ENCODE assay signal across 18 cellular contexts in the genomic region with DNA sequence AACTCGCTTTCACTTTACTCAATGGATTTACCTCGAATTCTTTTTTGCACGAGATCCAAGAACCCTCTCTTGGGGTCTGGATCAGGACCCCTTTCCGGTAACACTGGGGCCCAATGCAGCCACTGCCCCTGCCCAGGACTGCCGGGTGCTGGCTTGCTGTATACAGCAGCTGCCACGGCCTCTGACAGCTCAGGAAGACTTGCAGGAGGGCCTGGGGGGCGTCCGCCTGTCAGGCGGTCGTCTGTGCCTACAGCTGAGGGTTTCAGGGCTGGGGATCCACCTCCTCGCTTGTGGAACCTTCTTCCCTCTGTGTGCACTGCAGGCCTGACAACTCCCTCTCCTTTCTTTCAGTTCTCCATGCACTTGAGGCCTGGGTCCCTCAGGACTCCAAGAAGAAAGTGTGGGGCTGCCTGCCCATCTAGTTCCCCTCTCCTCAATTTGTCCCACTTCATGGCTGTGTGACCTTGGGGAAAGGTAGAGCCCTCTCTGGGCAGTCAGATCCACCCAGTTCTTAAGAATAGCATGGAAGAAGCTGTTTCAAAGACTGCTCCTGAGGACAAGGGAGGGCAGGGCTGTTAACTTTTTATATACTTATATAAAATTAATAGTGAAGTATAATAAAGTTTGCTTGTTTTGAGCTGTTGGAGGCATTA.
DNase-seq lines count a peak whose midpoint lies in the region; ATAC-seq, FAIRE-seq and TF ChIP-seq lines count a peak whose summit lies in the region.
"Had no signal": no experiment of that assay in that cellular context is flagged by ENCODE, and none has a peak within 500 bp of the region (broad histone marks: within the 10 kb centered on the region; RNA-seq: fewer than 3 reads in every experiment).

No MANE protein-coding gene starts in this region.

- peaks cover 9% of the 10 kb centered on the region for H3K36me3 Mint-ChIP-seq in WTC11
- H3K36me3 Mint-ChIP-seq: CD14-positive monocyte; CD4-positive, alpha-beta memory T cell had no signal

- TF ChIP-seq EP300 in HepG2 (IDR thresholded peaks at IDR 0.05; ENCODE audit: low read depth in 2 of 2, low read length in 2 of 2) (no peak), HepG2 (CRISPR knock-in tag; IDR thresholded peaks at IDR 0.05; ENCODE audit: borderline replicate concordance) (no peak)

- H4K20me1 ChIP-seq in HepG2 (ENCODE audit: insufficient read depth, low read length): no peaks in the 10 kb centered on the region
- H4K20me1 ChIP-seq: BLaER1 had no signal

- H3K27me3 ChIP-seq in HepG2 (ENCODE audit: control insufficient read depth in 1 of 2, insufficient read depth in 2 of 2, low read length in 2 of 2) (no peaks in the 10 kb centered on the region), right lobe of liver (no peaks in the 10 kb centered on the region), mucosa of rectum (ENCODE audit: control insufficient read depth in 2 of 2, insufficient read depth in 2 of 2, low read length in 2 of 2) (no peaks in the 10 kb centered on the region), upper lobe of right lung (no peaks in the 10 kb centered on the region), lower lobe of right lung (ENCODE audit: low read depth) (no peaks in the 10 kb centered on the region), spleen (replicated peaks in 1 of 7) (no peaks in the 10 kb centered on the region)
- H3K27me3 ChIP-seq: BLaER1 had no signal

- no TSS peak for BruUV-seq in HepG2 (replicated peaks; lab: Mats Ljungman, UMichigan)

- H3K4me3 ChIP-seq in HepG2 (replicated peaks in 1 of 3; ENCODE audit: insufficient read depth in 1 of 3, low read depth in 2 of 3, low read length in 3 of 3) (no peak overlapping the region), right lobe of liver (no peak overlapping the region), mucosa of rectum (ENCODE audit: low read length in 2 of 2) (no peak overlapping the region), upper lobe of right lung (no peak overlapping the region), lower lobe of right lung (no peak overlapping the region), spleen (no peak overlapping the region)
- H3K4me3 ChIP-seq: BLaER1 had no signal

- CTCF ChIA-PET in HepG2 (lab: Yijun Ruan, JAX; ENCODE audit: low intra/inter-chr PET ratio, low total read pairs): no interaction called here
- CTCF ChIA-PET in WTC11 (lab: Charles Lee): no interaction called here

- POLR2A ChIA-PET in HepG2 (lab: Yijun Ruan, JAX): no interaction called here
- POLR2A ChIA-PET in WTC11 (lab: Charles Lee): no interaction called here

- no peak for DNase-seq in HepG2 (ENCODE audit: low spot score)
- no peak for DNase-seq in right lobe of liver
- peak; percentile 8 for DNase-seq in WTC11 (ENCODE audit: low spot score)
- DNase-seq in upper lobe of right lung: peak; percentile 48
- DNase-seq in lower lobe of right lung: no peak
- DNase-seq in spleen: no peak
- no peak for DNase-seq in NCI-H2227 (lab: John Stamatoyannopoulos, UW; ENCODE audit: unreplicated experiment)
- DNase-seq: 8988T; Calu3; CD4-positive, alpha-beta memory T cell; DMS79 treated with DMSO at 0.1 percent for 48 hours; GF-D8; GOT3; H7 had no signal

- peaks cover 38% of the 10 kb centered on the region for H3K4me1 ChIP-seq in HepG2 (ENCODE audit: insufficient read depth, low read length)
- peaks cover 0 to 16% (median 7%) of the 10 kb centered on the region in 4 donors for H3K4me1 ChIP-seq in right lobe of liver
- peaks cover 10 to 23% of the 10 kb centered on the region in 2 donors for H3K4me1 ChIP-seq in mucosa of rectum (ENCODE audit: control insufficient read depth in 2 of 2, insufficient read depth in 2 of 2, low read length in 2 of 2)
- no peaks in the 10 kb centered on the region for H3K4me1 ChIP-seq in upper lobe of right lung
- H3K4me1 ChIP-seq in lower lobe of right lung: no peaks in the 10 kb centered on the region
- H3K4me1 ChIP-seq in spleen: no peaks in the 10 kb centered on the region
- H3K4me1 ChIP-seq: BLaER1 had no signal

- H3K9me3 Mint-ChIP-seq in WTC11: peaks cover 22% of the 10 kb centered on the region

- no peak for FAIRE-seq in HepG2 (lab: Jason Lieb, UNC)

- H3K27ac ChIP-seq in HepG2 (ENCODE audit: extremely low read length, insufficient read depth, low read length) (no peak overlapping the region), right lobe of liver (no peak overlapping the region), mucosa of rectum (ENCODE audit: low read depth in 2 of 2, low read length in 2 of 2) (peak overlapping the region; percentile 46 to 81), upper lobe of right lung (no peak overlapping the region), lower lobe of right lung (no peak overlapping the region), spleen (no peak overlapping the region)
- H3K27ac ChIP-seq: BLaER1 had no signal

- H2AFZ ChIP-seq in HepG2 (ENCODE audit: low read length): no peak overlapping the region

- TF ChIP-seq RAD21 in HepG2 (CRISPR knock-in tag; IDR thresholded peaks at IDR 0.05): no peak

- intact Hi-C loops in HepG2 (cut with micrococcal nuclease; ENCODE audit: unreplicated experiment) (no loop called here), right lobe of liver (cut with DNase I) (no loop called here), upper lobe of right lung (cut with DNase I) (no loop called here), lower lobe of right lung (cut with DNase I) (no loop called here), spleen (cut with DNase I; ENCODE audit: low total_unique reads) (no loop called here)

- H3K36me3 ChIP-seq in HepG2 (replicated peaks in 1 of 2; ENCODE audit: control insufficient read depth in 1 of 2, insufficient read depth in 2 of 2, low read length in 2 of 2) (no peaks in the 10 kb centered on the region), right lobe of liver (peaks cover 0 to 2% (median 0%) of the 10 kb centered on the region in 4 donors), mucosa of rectum (ENCODE audit: control insufficient read depth in 2 of 2, insufficient read depth in 2 of 2, low read length in 2 of 2) (no peaks in the 10 kb centered on the region), upper lobe of right lung (no peaks in the 10 kb centered on the region), lower lobe of right lung (no peaks in the 10 kb centered on the region), spleen (no peaks in the 10 kb centered on the region)
- H3K36me3 ChIP-seq: BLaER1 had no signal

- in situ Hi-C loops in HepG2 (cut with HindIII; ENCODE audit: extremely low pct_ligation_motif_present, low pct_unique_long_range_greater_than_20kb): no loop called here

- TF ChIP-seq POLR2A in HepG2 (IDR thresholded peaks at IDR 0.05; ENCODE audit: insufficient read depth in 1 of 2, low read depth in 2 of 2, low read length in 2 of 2): no peak
- TF ChIP-seq POLR2A in right lobe of liver (IDR thresholded peaks at IDR 0.05): no peak
- TF ChIP-seq POLR2A in spleen (IDR thresholded peaks at IDR 0.05): no peak

- H3K9ac ChIP-seq in HepG2 (ENCODE audit: insufficient read depth, low read depth, low read length): no peak overlapping the region
- H3K9ac ChIP-seq in mucosa of rectum (ENCODE audit: low read depth in 1 of 2, low read length in 2 of 2): peak overlapping the region in 1 of 2 donors; percentile 33
- H3K9ac ChIP-seq: BLaER1 had no signal

- whole genome bisulfite sequencing in HepG2 (ENCODE audit: low lambda C conversion rate): 96% methylated on average over 11 of the region's 11 CpGs
- WGBS in right lobe of liver (ENCODE audit: insufficient coverage, low coverage, low lambda C conversion rate, missing lambda C conversion rate): 82% methylated on average over 7 of the region's 11 CpGs
- 73 to 87% (median 82%) methylated on average over 11 of the region's 11 CpGs for WGBS in spleen, 5 donors

- no peaks in the 10 kb centered on the region; the same call in 1 of the 2 replicates for H3K27me3 Mint-ChIP-seq in WTC11 (ENCODE audit: low read depth)

- H3K4me2 ChIP-seq in HepG2 (ENCODE audit: low read depth, low read length): no peak overlapping the region
- H3K4me2 ChIP-seq: BLaER1 had no signal

- H3K9me3 ChIP-seq in HepG2 (ENCODE audit: low read length) (no peaks in the 10 kb centered on the region), right lobe of liver (no peaks in the 10 kb centered on the region), mucosa of rectum (ENCODE audit: control insufficient read depth in 2 of 2, low read length in 2 of 2) (no peaks in the 10 kb centered on the region), upper lobe of right lung (no peaks in the 10 kb centered on the region), lower lobe of right lung (no peaks in the 10 kb centered on the region), spleen (no peaks in the 10 kb centered on the region)
- H3K9me3 ChIP-seq: BLaER1 had no signal

- no peak overlapping the region for H3K27ac Mint-ChIP-seq in WTC11
- H3K27ac Mint-ChIP-seq: CD4-positive, alpha-beta memory T cell had no signal

- ATAC-seq in HepG2 (no peak), right lobe of liver (no peak), WTC11 (no peak), upper lobe of right lung (no peak), lower lobe of right lung (no peak)
- ATAC-seq: HCT116 had no signal

- no peaks in the 10 kb centered on the region for H3K4me1 Mint-ChIP-seq in WTC11
- H3K4me1 Mint-ChIP-seq: CD14-positive monocyte; CD4-positive, alpha-beta memory T cell had no signal

- no peak for TF ChIP-seq CTCF in HepG2 (CRISPR knock-in tag; IDR thresholded peaks at IDR 0.05)
- no peak for TF ChIP-seq CTCF in right lobe of liver (IDR thresholded peaks at IDR 0.05)
- no peak for TF ChIP-seq CTCF in WTC11 (IDR thresholded peaks at IDR 0.05)
- TF ChIP-seq CTCF in upper lobe of right lung (IDR thresholded peaks at IDR 0.05): no peak
- TF ChIP-seq CTCF in lower lobe of right lung (IDR thresholded peaks at IDR 0.05): no peak
- no peak for TF ChIP-seq CTCF in spleen (IDR thresholded peaks at IDR 0.05 in 8 of 11, conservative IDR thresholded peaks at IDR 0.05 in 3 of 11)

- H3K4me3 Mint-ChIP-seq in WTC11: no peak overlapping the region
- H3K4me3 Mint-ChIP-seq: CD14-positive monocyte; CD4-positive, alpha-beta memory T cell had no signal

- H3K79me2 ChIP-seq in HepG2 (ENCODE audit: insufficient read depth, low read length): no peaks in the 10 kb centered on the region

TF ChIP-seq in HepG2, 621 proteins besides CTCF, POLR2A, EP300 and RAD21 (continues in another document):
- TF ChIP-seq ZFP37 (CRISPR knock-in tag; IDR thresholded peaks at IDR 0.05; ENCODE audit: borderline replicate concordance): no peak

Comparison
In these comparisons a context has a peak if more than half of its experiments do, and no peak if none do; other contexts are left out.
1. DNase-seq: peak in WTC11 (single experiment) and upper lobe of right lung (single experiment); none in HepG2 (single experiment), right lobe of liver (0 of 3), lower lobe of right lung (single experiment), spleen (single experiment) and NCI-H2227 (single experiment).
2. H3K27ac ChIP-seq: peak in mucosa of rectum (2 of 2); none in HepG2 (single experiment), right lobe of liver (0 of 3), upper lobe of right lung (single experiment), lower lobe of right lung (single experiment) and spleen (0 of 8).